In the genomic region with DNA sequence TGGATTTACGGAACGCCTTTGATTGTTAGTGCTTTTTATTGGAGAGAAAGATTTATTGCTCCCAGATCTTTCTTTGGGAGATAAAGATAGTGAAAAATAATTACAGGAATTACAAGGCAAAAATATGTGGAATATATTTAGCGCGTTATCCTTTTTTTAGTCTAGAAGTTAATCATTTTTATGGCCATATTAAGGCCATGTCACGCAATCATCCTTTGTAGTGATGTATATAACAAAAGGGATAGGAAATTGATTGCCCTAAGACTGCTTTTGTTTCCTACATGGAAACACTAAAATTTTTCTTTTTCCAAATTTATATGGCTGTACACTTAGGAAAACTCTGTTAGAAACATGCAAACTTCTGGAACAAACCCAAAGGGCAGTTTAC, we compare ENCODE assay signal across 8 cellular contexts. TPM values are rescaled to one million over a fixed set of nuclear protein-coding genes. Genes with fewer than 3 reads are reported as not detected.
A peak's percentile ranks its signal among the peaks of the same experiment; 100 is the strongest.
DNase-seq lines count a peak whose midpoint lies in the region; FAIRE-seq and TF ChIP-seq lines count a peak whose summit lies in the region.

No MANE protein-coding gene starts in this region.

- H2AFZ ChIP-seq in keratinocyte (ENCODE audit: control insufficient read depth, low read length), result peak overlapping the region; percentile 99

- H3K36me3 ChIP-seq in keratinocyte (ENCODE audit: control insufficient read depth in 2 of 2, extremely low read depth in 1 of 2, insufficient read depth in 2 of 2, low read length in 2 of 2) (no peaks in the 10 kb centered on the region), subcutaneous abdominal adipose tissue (ENCODE audit: control insufficient read depth in 5 of 5, insufficient read depth in 5 of 5, low read length in 5 of 5) (no peaks in the 10 kb centered on the region)
- no peaks in the 10 kb centered on the region for H3K36me3 ChIP-seq in effector memory CD4-positive, alpha-beta T cell (ENCODE audit: control insufficient read depth, insufficient read depth, low read length)

- H3K4me3 ChIP-seq in keratinocyte (ENCODE audit: control insufficient read depth in 2 of 3, extremely low read depth in 1 of 3, insufficient read depth in 2 of 3, low read depth in 1 of 3, low read length in 3 of 3) (peak overlapping the region; percentile 70 to 93 (median 88)), subcutaneous abdominal adipose tissue (ENCODE audit: low read depth in 1 of 5, low read length in 5 of 5) (peak overlapping the region in 4 of 5 donors; percentile 65 to 93 (median 84))
- H3K4me3 ChIP-seq in effector memory CD4-positive, alpha-beta T cell (ENCODE audit: insufficient read depth, low read depth, low read length, poor library complexity, severe bottlenecking), result no peak overlapping the region

- H3K9me3 Mint-ChIP-seq in activated CD4-positive, alpha-beta T cell treated with anti-CD3 and anti-CD28 coated beads, Interleukin-2, amount 10 ng/mL, durations not matched to agents 7 days and 5 days, result no peaks in the 10 kb centered on the region
- H3K9me3 Mint-ChIP-seq in activated naive CD8-positive, alpha-beta T cell treated with anti-CD3 and anti-CD28 coated beads for 36 hours, result peaks cover 2% of the 10 kb centered on the region

- no peaks in the 10 kb centered on the region for H4K20me1 ChIP-seq in keratinocyte (ENCODE audit: control insufficient read depth, extremely low read depth, insufficient read depth, low read length)

- peaks cover 4% of the 10 kb centered on the region for H3K4me1 ChIP-seq in keratinocyte (ENCODE audit: control insufficient read depth, extremely low read depth, insufficient read depth, low read length)
- H3K4me1 ChIP-seq in subcutaneous abdominal adipose tissue (ENCODE audit: control insufficient read depth in 5 of 5, insufficient read depth in 5 of 5, low read length in 5 of 5), result peaks cover 0 to 14% (median 13%) of the 10 kb centered on the region in 5 donors
- peaks cover 9% of the 10 kb centered on the region for H3K4me1 ChIP-seq in effector memory CD4-positive, alpha-beta T cell (ENCODE audit: control insufficient read depth, insufficient read depth, low read length, poor library complexity, severe bottlenecking)

- peaks cover 14% of the 10 kb centered on the region for H3K4me1 Mint-ChIP-seq in activated CD4-positive, alpha-beta T cell treated with anti-CD3 and anti-CD28 coated beads, Interleukin-2, amount 10 ng/mL, durations not matched to agents 7 days and 5 days
- peaks cover 9% of the 10 kb centered on the region for H3K4me1 Mint-ChIP-seq in activated naive CD8-positive, alpha-beta T cell treated with anti-CD3 and anti-CD28 coated beads for 36 hours

- peak overlapping the region; percentile 83 for H3K9ac ChIP-seq in keratinocyte (ENCODE audit: control insufficient read depth, extremely low read depth, insufficient read depth, low read length)
- H3K9ac ChIP-seq in subcutaneous abdominal adipose tissue (ENCODE audit: low read length in 5 of 5), result peak overlapping the region in 1 of 5 donors; percentile 74

- no peak for DNase-seq in activated CD4-positive, alpha-beta T cell treated with anti-CD3 and anti-CD28 coated beads, Interleukin-2, amount 10 ng/mL, durations not matched to agents 7 days and 5 days
- DNase-seq in activated CD4-positive, alpha-beta T cell treated with anti-CD3 and anti-CD28 coated beads for 4 hours, result no peak
- DNase-seq in activated naive CD8-positive, alpha-beta T cell treated with anti-CD3 and anti-CD28 coated beads for 36 hours, result no peak
- no peak for DNase-seq in keratinocyte (ENCODE audit: low read depth, low spot score)
- no peak for DNase-seq in HTR-8/SVneo (ENCODE audit: insufficient read length, low spot score)
- no peak for DNase-seq in stimulated activated CD4-positive, alpha-beta T cell treated with anti-CD3 and anti-CD28 coated beads, Interleukin-1b, Interleukin-23, amount 100 ng/mL, for 48 hours
- DNase-seq in effector memory CD4-positive, alpha-beta T cell, result no peak

- peaks cover 2% of the 10 kb centered on the region for H3K36me3 Mint-ChIP-seq in activated CD4-positive, alpha-beta T cell treated with anti-CD3 and anti-CD28 coated beads, Interleukin-2, amount 10 ng/mL, durations not matched to agents 7 days and 5 days (ENCODE audit: low read depth)
- no peaks in the 10 kb centered on the region for H3K36me3 Mint-ChIP-seq in activated naive CD8-positive, alpha-beta T cell treated with anti-CD3 and anti-CD28 coated beads for 36 hours

- CTCF ChIA-PET in activated CD4-positive, alpha-beta T cell treated with anti-CD3 and anti-CD28 coated beads, Interleukin-2, amount 10 ng/mL, durations not matched to agents 7 days and 5 days (lab: Charles Lee), result no interaction called here

- H3K4me2 ChIP-seq in keratinocyte (ENCODE audit: control insufficient read depth, extremely low read depth, insufficient read depth, low read depth, low read length), result peak overlapping the region; percentile 98

- FAIRE-seq in keratinocyte (lab: Jason Lieb, UNC), result no peak
- FAIRE-seq in HTR-8/SVneo (lab: Jason Lieb, UNC), result no peak

- H3K27ac ChIP-seq in keratinocyte (ENCODE audit: control insufficient read depth, insufficient read depth, low read length) (no peak overlapping the region), subcutaneous abdominal adipose tissue (ENCODE audit: low read depth, low read length) (no peak overlapping the region)
- no peak overlapping the region for H3K27ac ChIP-seq in effector memory CD4-positive, alpha-beta T cell (ENCODE audit: insufficient read depth, low read length, poor library complexity, severe bottlenecking)

- dilution Hi-C loops in keratinocyte (cut with MboI; ENCODE audit: extremely low pct_ligation_motif_present, low sequenced_read_pairs), result no loop called here

- H3K4me3 Mint-ChIP-seq in activated CD4-positive, alpha-beta T cell treated with anti-CD3 and anti-CD28 coated beads, Interleukin-2, amount 10 ng/mL, durations not matched to agents 7 days and 5 days, result peak overlapping the region; percentile 80
- H3K4me3 Mint-ChIP-seq in activated naive CD8-positive, alpha-beta T cell treated with anti-CD3 and anti-CD28 coated beads for 36 hours, result peak overlapping the region; percentile 87

- H3K27me3 Mint-ChIP-seq in activated CD4-positive, alpha-beta T cell treated with anti-CD3 and anti-CD28 coated beads, Interleukin-2, amount 10 ng/mL, durations not matched to agents 7 days and 5 days, result peaks cover 58% of the 10 kb centered on the region
- H3K27me3 Mint-ChIP-seq in activated naive CD8-positive, alpha-beta T cell treated with anti-CD3 and anti-CD28 coated beads for 36 hours, result peaks cover 35% of the 10 kb centered on the region

- TF ChIP-seq CTCF in keratinocyte (optimal IDR thresholded peaks at IDR 0.05 in 1 of 3, IDR thresholded peaks at IDR 0.05 in 1 of 3, conservative IDR thresholded peaks at IDR 0.05 in 1 of 3; ENCODE audit: extremely low read depth in 1 of 3, insufficient read depth in 2 of 3, low read length in 3 of 3), result no peak

- H3K9me3 ChIP-seq in keratinocyte (ENCODE audit: control insufficient read depth, low read depth, low read length) (no peaks in the 10 kb centered on the region), subcutaneous abdominal adipose tissue (ENCODE audit: control insufficient read depth in 5 of 5, low read length in 5 of 5) (peaks cover 0 to 2% (median 0%) of the 10 kb centered on the region in 5 donors)
- H3K9me3 ChIP-seq in effector memory CD4-positive, alpha-beta T cell (ENCODE audit: control insufficient read depth, low read length), result no peaks in the 10 kb centered on the region

- POLR2A ChIA-PET in activated CD4-positive, alpha-beta T cell treated with anti-CD3 and anti-CD28 coated beads, Interleukin-2, amount 10 ng/mL, durations not matched to agents 7 days and 5 days (lab: Charles Lee), result interaction anchor here (0.6 kb wide), 1 partner anchor 20 kb away, joined by 3 read pairs; no protein-coding TSS in a partner anchor

- H3K9me1 ChIP-seq in keratinocyte (ENCODE audit: control insufficient read depth, extremely low read depth, insufficient read depth, low read length), result no peaks in the 10 kb centered on the region

- H3K79me2 ChIP-seq in keratinocyte (ENCODE audit: control insufficient read depth, insufficient read depth, low read length), result peaks cover 3% of the 10 kb centered on the region

- H3K27me3 ChIP-seq in keratinocyte (ENCODE audit: control insufficient read depth, extremely low read depth, insufficient read depth, low read length), result no peaks in the 10 kb centered on the region
- no peaks in the 10 kb centered on the region for H3K27me3 ChIP-seq in subcutaneous abdominal adipose tissue (ENCODE audit: control insufficient read depth in 5 of 5, insufficient read depth in 4 of 5, low read length in 5 of 5)
- no peaks in the 10 kb centered on the region for H3K27me3 ChIP-seq in effector memory CD4-positive, alpha-beta T cell (replicated peaks; ENCODE audit: control insufficient read depth, insufficient read depth, low read length, poor library complexity, severe bottlenecking)

- peak overlapping the region; percentile 28 for H3K27ac Mint-ChIP-seq in activated CD4-positive, alpha-beta T cell treated with anti-CD3 and anti-CD28 coated beads, Interleukin-2, amount 10 ng/mL, durations not matched to agents 7 days and 5 days
- no peak overlapping the region for H3K27ac Mint-ChIP-seq in activated naive CD8-positive, alpha-beta T cell treated with anti-CD3 and anti-CD28 coated beads for 36 hours

RNA-seq across cellular contexts. Expression of a gene that starts 1.5 kb away (rescaled TPM):
- 1 to 10 TPM; 1.2 to 1.6 TPM for total RNA-seq in activated CD4-positive, alpha-beta T cell treated with anti-CD3 and anti-CD28 coated beads, Interleukin-2, amount 10 ng/mL, durations not matched to agents 7 days and 5 days
- 1 to 10 TPM; 1.5 to 2.1 TPM for total RNA-seq in activated naive CD8-positive, alpha-beta T cell treated with anti-CD3 and anti-CD28 coated beads for 36 hours
- polyA plus RNA-seq in keratinocyte, result 3.9 to 9.1 TPM (median 5.1 TPM) in 3 replicates
- polyA plus RNA-seq in keratinocyte (2011; ENCODE audit: low read depth), result 1.9 TPM
- 2.3 and 3.9 TPM in 2 replicates for polyA plus RNA-seq in keratinocyte (2011; cell fraction: cytosol; rRNA removed)
- 12.7 and 13.5 TPM in 2 replicates for polyA plus RNA-seq in keratinocyte (2011; cell fraction: nucleus; rRNA removed)
- polyA plus RNA-seq in keratinocyte (2012; ENCODE audit: low replicate concordance), result 1.7 and 3.3 TPM in 2 replicates
- 3.1 to 14.7 TPM (median 12.8 TPM) in 3 replicates for polyA minus RNA-seq in keratinocyte
- 4.4 TPM for polyA minus RNA-seq in keratinocyte (2011; cell fraction: cytosol; rRNA and poly(A)+ RNA removed)
- polyA minus RNA-seq in keratinocyte (2011; cell fraction: nucleus; rRNA and poly(A)+ RNA removed), result 17.0 and 30.0 TPM in 2 replicates
